30 cellular contexts compared by ENCODE assay signal in genomic region chr6:142830807-142831206, GRCh38.
DNase-seq lines count a peak whose midpoint lies in the region; ATAC-seq and TF ChIP-seq lines count a peak whose summit lies in the region.
"Had no signal": no experiment of that assay in that cellular context is flagged by ENCODE, and none has a peak within 500 bp of the region (broad histone marks: within the 10 kb centered on the region; RNA-seq: fewer than 3 reads in every experiment).

No MANE protein-coding gene starts in this region.

- H3K27me3 Mint-ChIP-seq in activated naive CD4-positive, alpha-beta T cell treated with anti-CD3 and anti-CD28 coated beads for 36 hours (ENCODE audit: low read depth), result no peaks in the 10 kb centered on the region
- H3K27me3 Mint-ChIP-seq in H9 (ENCODE audit: low read depth) (no peaks in the 10 kb centered on the region), nephron progenitor cell (ENCODE audit: low read depth, poor library complexity) (no peaks in the 10 kb centered on the region)
- no peaks in the 10 kb centered on the region for H3K27me3 Mint-ChIP-seq in activated naive CD8-positive, alpha-beta T cell treated with anti-CD3 and anti-CD28 coated beads, Interleukin-2, amount 50 U/mL, for 24 hours
- H3K27me3 Mint-ChIP-seq: B cell; central memory CD8-positive, alpha-beta T cell; IgD-negative memory B cell had no signal

- no peak overlapping the region for H3T11ph ChIP-seq in H9 (ENCODE audit: low read length)

- ATAC-seq in activated naive CD8-positive, alpha-beta T cell treated with anti-CD3 and anti-CD28 coated beads, Interleukin-2, amount 50 U/mL, for 24 hours, result no peak
- ATAC-seq: natural killer cell, Panc1, WTC11 had no signal

- H3K9me3 ChIP-seq in H9 (ENCODE audit: control insufficient read depth, low read depth, low read length) (no peaks in the 10 kb centered on the region), colonic mucosa (no peaks in the 10 kb centered on the region)
- H3K9me3 ChIP-seq: esophagus muscularis mucosa, transverse colon had no signal

- H2BK120ac ChIP-seq in H9 (ENCODE audit: low read depth, low read length, poor library complexity, severe bottlenecking), result no peak overlapping the region

- H3K9ac ChIP-seq in H9 (ENCODE audit: extremely low read depth, insufficient read length, low read length), result no peak overlapping the region
- no peak overlapping the region for H3K9ac ChIP-seq in colonic mucosa (ENCODE audit: low read depth in 2 of 2, low read length in 2 of 2)
- H3K9ac ChIP-seq: GM23248 had no signal

- peaks cover 82% of the 10 kb centered on the region for H3K4me1 Mint-ChIP-seq in activated naive CD4-positive, alpha-beta T cell treated with anti-CD3 and anti-CD28 coated beads for 36 hours (ENCODE audit: low read depth)
- H3K4me1 Mint-ChIP-seq in H9, result no peaks in the 10 kb centered on the region
- peaks cover 75% of the 10 kb centered on the region for H3K4me1 Mint-ChIP-seq in activated naive CD8-positive, alpha-beta T cell treated with anti-CD3 and anti-CD28 coated beads, Interleukin-2, amount 50 U/mL, for 24 hours
- H3K4me1 Mint-ChIP-seq in nephron progenitor cell, result peaks cover 19% of the 10 kb centered on the region
- H3K4me1 Mint-ChIP-seq: WTC11 had no signal

- H3K4me3 ChIP-seq in colonic mucosa, result no peak overlapping the region
- H3K4me3 ChIP-seq: esophagus muscularis mucosa, GM23248, transverse colon had no signal

- H2AK5ac ChIP-seq in H9 (ENCODE audit: insufficient read length, low read length), result no peak overlapping the region

- H3K79me1 ChIP-seq in H9 (ENCODE audit: insufficient read depth, low read depth, low read length, poor library complexity, severe bottlenecking), result no peaks in the 10 kb centered on the region

- H3K4me1 ChIP-seq in H9 (ENCODE audit: insufficient read depth, low read length), result no peaks in the 10 kb centered on the region
- H3K4me1 ChIP-seq in colonic mucosa, result peaks cover 2% of the 10 kb centered on the region

- H3K23ac ChIP-seq in H9 (ENCODE audit: insufficient read length, low read depth, low read length), result no peak overlapping the region

- no peaks in the 10 kb centered on the region for H3K23me2 ChIP-seq in H9 (ENCODE audit: insufficient read length, low read depth, low read length, poor library complexity, severe bottlenecking)

- H3K36me3 ChIP-seq in colonic mucosa, result no peaks in the 10 kb centered on the region
- H3K36me3 ChIP-seq: esophagus muscularis mucosa, transverse colon had no signal

- no peak overlapping the region for H4K91ac ChIP-seq in H9 (ENCODE audit: insufficient read length, low read depth, low read length)

- peak overlapping the region; percentile 70 for H3K27ac Mint-ChIP-seq in activated naive CD4-positive, alpha-beta T cell treated with anti-CD3 and anti-CD28 coated beads for 36 hours
- H3K27ac Mint-ChIP-seq in H9, result peak overlapping the region in 2 of 3 experiments; percentile 19 to 50; a peak in 1 of 7 replicates
- peak overlapping the region; percentile 8 for H3K27ac Mint-ChIP-seq in activated naive CD8-positive, alpha-beta T cell treated with anti-CD3 and anti-CD28 coated beads, Interleukin-2, amount 50 U/mL, for 24 hours
- peak overlapping the region; percentile 53 for H3K27ac Mint-ChIP-seq in nephron progenitor cell
- H3K27ac Mint-ChIP-seq: B cell, IgD-negative memory B cell, natural killer cell, WTC11 had no signal

- H3K9me3 Mint-ChIP-seq in activated naive CD4-positive, alpha-beta T cell treated with anti-CD3 and anti-CD28 coated beads for 36 hours, result no peaks in the 10 kb centered on the region
- H3K9me3 Mint-ChIP-seq in H9 (no peaks in the 10 kb centered on the region), nephron progenitor cell (no peaks in the 10 kb centered on the region)
- H3K9me3 Mint-ChIP-seq in activated naive CD8-positive, alpha-beta T cell treated with anti-CD3 and anti-CD28 coated beads, Interleukin-2, amount 50 U/mL, for 24 hours, result peaks cover 8% of the 10 kb centered on the region
- H3K9me3 Mint-ChIP-seq: central memory CD8-positive, alpha-beta T cell; IgD-negative memory B cell; natural killer cell; WTC11 had no signal

- TF ChIP-seq CTCF in H9 (conservative IDR thresholded peaks at IDR 0.05) (no peak), nephron progenitor cell (IDR thresholded peaks at IDR 0.05) (no peak), colonic mucosa (IDR thresholded peaks at IDR 0.05) (no peak)

- H3K18ac ChIP-seq in H9 (ENCODE audit: insufficient read length, low read depth, low read length), result no peak overlapping the region

- H3K14ac ChIP-seq in H9 (ENCODE audit: insufficient read depth, low read length), result no peak overlapping the region

- DNase-seq in activated naive CD4-positive, alpha-beta T cell treated with anti-CD3 and anti-CD28 coated beads for 36 hours, result no peak
- DNase-seq in activated naive CD4-positive, alpha-beta T cell (lab: John Stamatoyannopoulos, UW), result no peak
- no peak for DNase-seq in H9
- no peak for DNase-seq in activated naive CD8-positive, alpha-beta T cell treated with anti-CD3 and anti-CD28 coated beads, Interleukin-2, amount 50 U/mL, for 24 hours
- no peak for DNase-seq in nephron progenitor cell
- DNase-seq in NCI-H2196 (lab: John Stamatoyannopoulos, UW; ENCODE audit: unreplicated experiment), result no peak
- DNase-seq in DMS 273 (lab: John Stamatoyannopoulos, UW; ENCODE audit: unreplicated experiment), result no peak
- no peak for DNase-seq in colonic mucosa
- DNase-seq: activated CD4-positive, alpha-beta T cell treated with anti-CD3 and anti-CD28 coated beads, Interleukin-2, amount 50 U/mL, for 48 hours; activated CD8-positive, alpha-beta memory T cell treated with anti-CD3 and anti-CD28 coated beads, Interleukin-2, amount 50 U/mL, for 48 hours; COR-L47; DMS79 treated with DMSO at 0.1 percent for 48 hours; foreskin fibroblast; GDM1; GM23248; kidney; midbrain; natural killer cell; NCI-H146; NCI-H446; NCI-H748 treated with DMSO at 0.1 percent for 48 hours; SHP77 treated with DMSO at 0.1 percent for 48 hours; stimulated activated CD4-positive, alpha-beta T cell treated with anti-CD3 and anti-CD28 coated beads, Interleukin-4, amount 100 ng/mL, for 24 hours; transverse colon had no signal

- no peak overlapping the region for H2BK5ac ChIP-seq in H9 (ENCODE audit: insufficient read length, low read length)

- H3K27ac ChIP-seq in H9 (ENCODE audit: insufficient read length, low read depth, low read length), result no peak overlapping the region
- H3K27ac ChIP-seq in colonic mucosa, result no peak overlapping the region
- H3K27ac ChIP-seq: esophagus muscularis mucosa, GM23248, transverse colon had no signal

- H3K4ac ChIP-seq in H9 (ENCODE audit: low read depth, low read length), result no peak overlapping the region

- no peak overlapping the region for H3K56ac ChIP-seq in H9 (ENCODE audit: insufficient read length, low read depth, low read length)

- no peaks in the 10 kb centered on the region for H4K20me1 ChIP-seq in H9 (ENCODE audit: control insufficient read depth, insufficient read depth, insufficient read length)

- H3K4me3 Mint-ChIP-seq in activated naive CD4-positive, alpha-beta T cell treated with anti-CD3 and anti-CD28 coated beads for 36 hours, result no peak overlapping the region
- H3K4me3 Mint-ChIP-seq in H9, result no peak overlapping the region
- no peak overlapping the region for H3K4me3 Mint-ChIP-seq in activated naive CD8-positive, alpha-beta T cell treated with anti-CD3 and anti-CD28 coated beads, Interleukin-2, amount 50 U/mL, for 24 hours
- no peak overlapping the region for H3K4me3 Mint-ChIP-seq in nephron progenitor cell
- H3K4me3 Mint-ChIP-seq: B cell; central memory CD8-positive, alpha-beta T cell; IgD-negative memory B cell; natural killer cell; WTC11 had no signal

- CTCF ChIA-PET in activated naive CD4-positive, alpha-beta T cell treated with anti-CD3 and anti-CD28 coated beads for 36 hours (lab: Charles Lee), result interaction anchor here (1.1 to 1.6 kb wide), 3 partner anchors 9 to 13 kb away, joined by 4 to 5 read pairs (median 4); no protein-coding TSS in a partner anchor

- H4K8ac ChIP-seq in H9 (replicated peaks; ENCODE audit: insufficient read length, low read depth, low read length), result no peak overlapping the region

- H2AFZ ChIP-seq in H9 (ENCODE audit: low read length), result no peak overlapping the region
- H2AFZ ChIP-seq: GM23248 had no signal

- no peak overlapping the region for H2BK12ac ChIP-seq in H9 (ENCODE audit: insufficient read length, low read depth, low read length)

- H3K27me3 ChIP-seq in H9 (ENCODE audit: insufficient read depth, low read length) (no peaks in the 10 kb centered on the region), colonic mucosa (no peaks in the 10 kb centered on the region)
- H3K27me3 ChIP-seq: esophagus muscularis mucosa, transverse colon had no signal

- WGBS in H9 (ENCODE audit: extremely low coverage, insufficient read length, low lambda C conversion rate), result no CpG with 5 or more reads among the region's 6 CpGs

- intact Hi-C loops in activated naive CD4-positive, alpha-beta T cell treated with anti-CD3 and anti-CD28 coated beads for 36 hours (cut with micrococcal nuclease), result no loop called here
- intact Hi-C loops in colonic mucosa (cut with DNase I), result no loop called here

- no peak overlapping the region for H3K4me2 ChIP-seq in H9 (ENCODE audit: insufficient read depth, insufficient read length, low read length)

- H2BK20ac ChIP-seq in H9 (ENCODE audit: low read depth, low read length, poor library complexity, severe bottlenecking), result no peak overlapping the region

- no peak overlapping the region for H4K5ac ChIP-seq in H9 (ENCODE audit: insufficient read length, low read depth, low read length)

- H3K36me3 Mint-ChIP-seq in activated naive CD4-positive, alpha-beta T cell treated with anti-CD3 and anti-CD28 coated beads for 36 hours (ENCODE audit: low read depth), result peaks cover 40% of the 10 kb centered on the region
- H3K36me3 Mint-ChIP-seq in H9 (ENCODE audit: insufficient read depth in 1 of 3, low read depth in 3 of 3) (no peaks in the 10 kb centered on the region), nephron progenitor cell (ENCODE audit: low read depth) (no peaks in the 10 kb centered on the region)
- H3K36me3 Mint-ChIP-seq in activated naive CD8-positive, alpha-beta T cell treated with anti-CD3 and anti-CD28 coated beads, Interleukin-2, amount 50 U/mL, for 24 hours (ENCODE audit: low read depth), result peaks cover 40% of the 10 kb centered on the region
- H3K36me3 Mint-ChIP-seq: natural killer cell, WTC11 had no signal

- H2BK15ac ChIP-seq in H9 (ENCODE audit: low read depth, low read length), result no peak overlapping the region

- no peaks in the 10 kb centered on the region for H3K79me2 ChIP-seq in H9 (ENCODE audit: insufficient read depth, low read length)

Comparison
In these comparisons a context has a peak if more than half of its experiments do, and no peak if none do; other contexts are left out.
1. H3K27ac Mint-ChIP-seq: peak in every context shown above with its lines; median percentile 70 in activated naive CD4-positive, alpha-beta T cell treated with anti-CD3 and anti-CD28 coated beads for 36 hours; 53 in nephron progenitor cell; 34 in H9; 8 in activated naive CD8-positive, alpha-beta T cell treated with anti-CD3 and anti-CD28 coated beads, Interleukin-2, amount 50 U/mL, for 24 hours.